1 cellular context compared by ENCODE assay signal in the genomic region with DNA sequence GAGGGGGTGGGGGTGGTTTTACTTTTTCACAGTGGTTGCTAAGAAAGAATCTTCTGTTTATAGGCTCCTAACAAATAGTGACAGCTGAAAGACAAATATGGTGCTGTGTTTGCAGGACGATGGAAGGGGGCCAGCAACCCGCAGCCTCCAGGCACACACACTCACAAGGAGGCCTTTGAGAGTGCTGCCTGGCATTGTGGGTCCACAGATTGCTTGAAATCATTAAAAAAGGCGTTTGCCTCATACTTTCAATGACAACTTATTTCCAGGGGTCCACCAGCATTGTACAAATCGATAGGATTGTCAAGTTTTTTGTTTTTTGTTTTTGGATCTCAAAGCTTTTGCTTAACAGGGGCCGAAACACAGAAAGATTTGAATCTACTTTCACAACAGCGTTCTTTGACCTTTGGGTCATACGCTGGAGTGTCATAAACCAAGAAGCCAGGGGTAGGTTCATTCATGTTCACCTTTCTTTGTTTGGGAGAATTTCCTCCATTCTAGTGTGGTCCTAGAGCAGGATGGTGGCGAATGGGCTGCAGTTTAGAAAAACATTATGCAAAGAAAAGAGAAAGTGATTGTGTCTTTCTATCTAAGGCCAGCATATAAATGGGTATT.
TF ChIP-seq lines count a peak whose summit lies in the region.

No MANE protein-coding gene starts in this region.

TF ChIP-seq in HepG2, 621 proteins besides CTCF, POLR2A, EP300 and RAD21 (continued from another document and continues in another):
- TF ChIP-seq, protein P1, sequence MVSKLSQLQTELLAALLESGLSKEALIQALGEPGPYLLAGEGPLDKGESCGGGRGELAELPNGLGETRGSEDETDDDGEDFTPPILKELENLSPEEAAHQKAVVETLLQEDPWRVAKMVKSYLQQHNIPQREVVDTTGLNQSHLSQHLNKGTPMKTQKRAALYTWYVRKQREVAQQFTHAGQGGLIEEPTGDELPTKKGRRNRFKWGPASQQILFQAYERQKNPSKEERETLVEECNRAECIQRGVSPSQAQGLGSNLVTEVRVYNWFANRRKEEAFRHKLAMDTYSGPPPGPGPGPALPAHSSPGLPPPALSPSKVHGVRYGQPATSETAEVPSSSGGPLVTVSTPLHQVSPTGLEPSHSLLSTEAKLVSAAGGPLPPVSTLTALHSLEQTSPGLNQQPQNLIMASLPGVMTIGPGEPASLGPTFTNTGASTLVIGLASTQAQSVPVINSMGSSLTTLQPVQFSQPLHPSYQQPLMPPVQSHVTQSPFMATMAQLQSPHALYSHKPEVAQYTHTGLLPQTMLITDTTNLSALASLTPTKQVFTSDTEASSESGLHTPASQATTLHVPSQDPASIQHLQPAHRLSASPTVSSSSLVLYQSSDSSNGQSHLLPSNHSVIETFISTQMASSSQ (IDR thresholded peaks at IDR 0.05; ENCODE audit: low read depth), result no peak
- TF ChIP-seq, protein P1 (CRISPR knock-in tag; IDR thresholded peaks at IDR 0.05; ENCODE audit: borderline replicate concordance), result no peak
- TF ChIP-seq REXO4 (CRISPR knock-in tag; IDR thresholded peaks at IDR 0.05; ENCODE audit: borderline replicate concordance), result no peak
- no peak for TF ChIP-seq MTF2 (CRISPR knock-in tag; IDR thresholded peaks at IDR 0.05; ENCODE audit: borderline replicate concordance)
- no peak for TF ChIP-seq FOXM1 (CRISPR knock-in tag; IDR thresholded peaks at IDR 0.05)
- TF ChIP-seq ZNF121 (CRISPR knock-in tag; IDR thresholded peaks at IDR 0.05), result no peak
- no peak for TF ChIP-seq NFE2 (CRISPR knock-in tag; IDR thresholded peaks at IDR 0.05)
- TF ChIP-seq, protein P2, sequence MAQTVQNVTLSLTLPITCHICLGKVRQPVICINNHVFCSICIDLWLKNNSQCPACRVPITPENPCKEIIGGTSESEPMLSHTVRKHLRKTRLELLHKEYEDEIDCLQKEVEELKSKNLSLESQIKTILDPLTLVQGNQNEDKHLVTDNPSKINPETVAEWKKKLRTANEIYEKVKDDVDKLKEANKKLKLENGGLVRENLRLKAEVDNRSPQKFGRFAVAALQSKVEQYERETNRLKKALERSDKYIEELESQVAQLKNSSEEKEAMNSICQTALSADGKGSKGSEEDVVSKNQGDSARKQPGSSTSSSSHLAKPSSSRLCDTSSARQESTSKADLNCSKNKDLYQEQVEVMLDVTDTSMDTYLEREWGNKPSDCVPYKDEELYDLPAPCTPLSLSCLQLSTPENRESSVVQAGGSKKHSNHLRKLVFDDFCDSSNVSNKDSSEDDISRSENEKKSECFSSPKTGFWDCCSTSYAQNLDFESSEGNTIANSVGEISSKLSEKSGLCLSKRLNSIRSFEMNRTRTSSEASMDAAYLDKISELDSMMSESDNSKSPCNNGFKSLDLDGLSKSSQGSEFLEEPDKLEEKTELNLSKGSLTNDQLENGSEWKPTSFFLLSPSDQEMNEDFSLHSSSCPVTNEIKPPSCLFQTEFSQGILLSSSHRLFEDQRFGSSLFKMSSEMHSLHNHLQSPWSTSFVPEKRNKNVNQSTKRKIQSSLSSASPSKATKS (CRISPR knock-in tag; IDR thresholded peaks at IDR 0.05), result no peak
- 0 out of 2 replicates have a peak, but pooled peaks have one; percentile 33 for TF ChIP-seq HOXD1 (CRISPR knock-in tag; IDR thresholded peaks at IDR 0.05)
- TF ChIP-seq ESRRA (CRISPR knock-in tag; IDR thresholded peaks at IDR 0.05; ENCODE audit: low read depth), result no peak
- no peak; the same call in 1 of the 2 replicates for TF ChIP-seq HNF4G (IDR thresholded peaks at IDR 0.05; ENCODE audit: borderline replicate concordance, low read depth, low read length)
- TF ChIP-seq HNF4G (CRISPR knock-in tag; IDR thresholded peaks at IDR 0.05; ENCODE audit: borderline replicate concordance, low read depth), result no peak
- peak; percentile 61; the same call in 1 of the 2 replicates for TF ChIP-seq FOXO1 (CRISPR knock-in tag; IDR thresholded peaks at IDR 0.05)
- no peak for TF ChIP-seq ZNF737 (CRISPR knock-in tag; IDR thresholded peaks at IDR 0.05; ENCODE audit: borderline replicate concordance)
- TF ChIP-seq NCOR1 (IDR thresholded peaks at IDR 0.05; ENCODE audit: borderline replicate concordance, low read length), result peak; percentile 90
- TF ChIP-seq PAWR (CRISPR knock-in tag; IDR thresholded peaks at IDR 0.05; ENCODE audit: borderline replicate concordance), result no peak
- TF ChIP-seq ZNF496 (CRISPR knock-in tag; IDR thresholded peaks at IDR 0.05; ENCODE audit: insufficient replicate concordance), result no peak
- no peak for TF ChIP-seq FOXC1 (CRISPR knock-in tag; IDR thresholded peaks at IDR 0.05; ENCODE audit: borderline replicate concordance)
- TF ChIP-seq, protein P3, sequence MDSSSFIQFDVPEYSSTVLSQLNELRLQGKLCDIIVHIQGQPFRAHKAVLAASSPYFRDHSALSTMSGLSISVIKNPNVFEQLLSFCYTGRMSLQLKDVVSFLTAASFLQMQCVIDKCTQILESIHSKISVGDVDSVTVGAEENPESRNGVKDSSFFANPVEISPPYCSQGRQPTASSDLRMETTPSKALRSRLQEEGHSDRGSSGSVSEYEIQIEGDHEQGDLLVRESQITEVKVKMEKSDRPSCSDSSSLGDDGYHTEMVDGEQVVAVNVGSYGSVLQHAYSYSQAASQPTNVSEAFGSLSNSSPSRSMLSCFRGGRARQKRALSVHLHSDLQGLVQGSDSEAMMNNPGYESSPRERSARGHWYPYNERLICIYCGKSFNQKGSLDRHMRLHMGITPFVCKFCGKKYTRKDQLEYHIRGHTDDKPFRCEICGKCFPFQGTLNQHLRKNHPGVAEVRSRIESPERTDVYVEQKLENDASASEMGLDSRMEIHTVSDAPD (CRISPR knock-in tag; IDR thresholded peaks at IDR 0.05), result 0 out of 2 replicates have a peak, but pooled peaks have one; percentile 56
- TF ChIP-seq, protein P4, sequence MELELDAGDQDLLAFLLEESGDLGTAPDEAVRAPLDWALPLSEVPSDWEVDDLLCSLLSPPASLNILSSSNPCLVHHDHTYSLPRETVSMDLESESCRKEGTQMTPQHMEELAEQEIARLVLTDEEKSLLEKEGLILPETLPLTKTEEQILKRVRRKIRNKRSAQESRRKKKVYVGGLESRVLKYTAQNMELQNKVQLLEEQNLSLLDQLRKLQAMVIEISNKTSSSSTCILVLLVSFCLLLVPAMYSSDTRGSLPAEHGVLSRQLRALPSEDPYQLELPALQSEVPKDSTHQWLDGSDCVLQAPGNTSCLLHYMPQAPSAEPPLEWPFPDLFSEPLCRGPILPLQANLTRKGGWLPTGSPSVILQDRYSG (CRISPR knock-in tag; IDR thresholded peaks at IDR 0.05), result no peak
- TF ChIP-seq RFX3 (CRISPR knock-in tag; IDR thresholded peaks at IDR 0.05), result peak; percentile 51; the same call in 1 of the 2 replicates
- TF ChIP-seq XRCC5 (optimal IDR thresholded peaks at IDR 0.05; ENCODE audit: low read length), result peak; percentile 9
- TF ChIP-seq ZNF7 (CRISPR knock-in tag; IDR thresholded peaks at IDR 0.05), result no peak
- TF ChIP-seq ZNF552 (CRISPR knock-in tag; IDR thresholded peaks at IDR 0.05; ENCODE audit: borderline replicate concordance), result no peak
- TF ChIP-seq ZNF180 (CRISPR knock-in tag; IDR thresholded peaks at IDR 0.05; ENCODE audit: borderline replicate concordance, low read depth), result no peak
- TF ChIP-seq, protein P5, sequence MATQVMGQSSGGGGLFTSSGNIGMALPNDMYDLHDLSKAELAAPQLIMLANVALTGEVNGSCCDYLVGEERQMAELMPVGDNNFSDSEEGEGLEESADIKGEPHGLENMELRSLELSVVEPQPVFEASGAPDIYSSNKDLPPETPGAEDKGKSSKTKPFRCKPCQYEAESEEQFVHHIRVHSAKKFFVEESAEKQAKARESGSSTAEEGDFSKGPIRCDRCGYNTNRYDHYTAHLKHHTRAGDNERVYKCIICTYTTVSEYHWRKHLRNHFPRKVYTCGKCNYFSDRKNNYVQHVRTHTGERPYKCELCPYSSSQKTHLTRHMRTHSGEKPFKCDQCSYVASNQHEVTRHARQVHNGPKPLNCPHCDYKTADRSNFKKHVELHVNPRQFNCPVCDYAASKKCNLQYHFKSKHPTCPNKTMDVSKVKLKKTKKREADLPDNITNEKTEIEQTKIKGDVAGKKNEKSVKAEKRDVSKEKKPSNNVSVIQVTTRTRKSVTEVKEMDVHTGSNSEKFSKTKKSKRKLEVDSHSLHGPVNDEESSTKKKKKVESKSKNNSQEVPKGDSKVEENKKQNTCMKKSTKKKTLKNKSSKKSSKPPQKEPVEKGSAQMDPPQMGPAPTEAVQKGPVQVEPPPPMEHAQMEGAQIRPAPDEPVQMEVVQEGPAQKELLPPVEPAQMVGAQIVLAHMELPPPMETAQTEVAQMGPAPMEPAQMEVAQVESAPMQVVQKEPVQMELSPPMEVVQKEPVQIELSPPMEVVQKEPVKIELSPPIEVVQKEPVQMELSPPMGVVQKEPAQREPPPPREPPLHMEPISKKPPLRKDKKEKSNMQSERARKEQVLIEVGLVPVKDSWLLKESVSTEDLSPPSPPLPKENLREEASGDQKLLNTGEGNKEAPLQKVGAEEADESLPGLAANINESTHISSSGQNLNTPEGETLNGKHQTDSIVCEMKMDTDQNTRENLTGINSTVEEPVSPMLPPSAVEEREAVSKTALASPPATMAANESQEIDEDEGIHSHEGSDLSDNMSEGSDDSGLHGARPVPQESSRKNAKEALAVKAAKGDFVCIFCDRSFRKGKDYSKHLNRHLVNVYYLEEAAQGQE (IDR thresholded peaks at IDR 0.05; ENCODE audit: borderline replicate concordance in 1 of 2, low read depth in 1 of 2, low read length in 2 of 2), result no peak; a peak in 1 of 4 replicates
- TF ChIP-seq RBAK (CRISPR knock-in tag; IDR thresholded peaks at IDR 0.05), result no peak
- no peak for TF ChIP-seq ZBTB1 (CRISPR knock-in tag; IDR thresholded peaks at IDR 0.05; ENCODE audit: borderline replicate concordance)
- no peak for TF ChIP-seq ZFAT (CRISPR knock-in tag; conservative IDR thresholded peaks at IDR 0.05)
- TF ChIP-seq ZNF788 (CRISPR knock-in tag; IDR thresholded peaks at IDR 0.05; ENCODE audit: borderline replicate concordance), result no peak
- no peak for TF ChIP-seq SOX13 (IDR thresholded peaks at IDR 0.05)
- TF ChIP-seq SOX13 (CRISPR knock-in tag; conservative IDR thresholded peaks at IDR 0.05 in 1 of 2, IDR thresholded peaks at IDR 0.05 in 1 of 2), result peak in 1 of 2 experiments; percentile 60; a peak in 2 of 4 replicates
- no peak; the same call in 1 of the 2 replicates for TF ChIP-seq CHD4 (IDR thresholded peaks at IDR 0.05; ENCODE audit: borderline replicate concordance, low read length)
- TF ChIP-seq, protein P6, sequence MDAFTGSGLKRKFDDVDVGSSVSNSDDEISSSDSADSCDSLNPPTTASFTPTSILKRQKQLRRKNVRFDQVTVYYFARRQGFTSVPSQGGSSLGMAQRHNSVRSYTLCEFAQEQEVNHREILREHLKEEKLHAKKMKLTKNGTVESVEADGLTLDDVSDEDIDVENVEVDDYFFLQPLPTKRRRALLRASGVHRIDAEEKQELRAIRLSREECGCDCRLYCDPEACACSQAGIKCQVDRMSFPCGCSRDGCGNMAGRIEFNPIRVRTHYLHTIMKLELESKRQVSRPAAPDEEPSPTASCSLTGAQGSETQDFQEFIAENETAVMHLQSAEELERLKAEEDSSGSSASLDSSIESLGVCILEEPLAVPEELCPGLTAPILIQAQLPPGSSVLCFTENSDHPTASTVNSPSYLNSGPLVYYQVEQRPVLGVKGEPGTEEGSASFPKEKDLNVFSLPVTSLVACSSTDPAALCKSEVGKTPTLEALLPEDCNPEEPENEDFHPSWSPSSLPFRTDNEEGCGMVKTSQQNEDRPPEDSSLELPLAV (CRISPR knock-in tag; conservative IDR thresholded peaks at IDR 0.05; ENCODE audit: low read depth), result no peak
- TF ChIP-seq, protein P7, sequence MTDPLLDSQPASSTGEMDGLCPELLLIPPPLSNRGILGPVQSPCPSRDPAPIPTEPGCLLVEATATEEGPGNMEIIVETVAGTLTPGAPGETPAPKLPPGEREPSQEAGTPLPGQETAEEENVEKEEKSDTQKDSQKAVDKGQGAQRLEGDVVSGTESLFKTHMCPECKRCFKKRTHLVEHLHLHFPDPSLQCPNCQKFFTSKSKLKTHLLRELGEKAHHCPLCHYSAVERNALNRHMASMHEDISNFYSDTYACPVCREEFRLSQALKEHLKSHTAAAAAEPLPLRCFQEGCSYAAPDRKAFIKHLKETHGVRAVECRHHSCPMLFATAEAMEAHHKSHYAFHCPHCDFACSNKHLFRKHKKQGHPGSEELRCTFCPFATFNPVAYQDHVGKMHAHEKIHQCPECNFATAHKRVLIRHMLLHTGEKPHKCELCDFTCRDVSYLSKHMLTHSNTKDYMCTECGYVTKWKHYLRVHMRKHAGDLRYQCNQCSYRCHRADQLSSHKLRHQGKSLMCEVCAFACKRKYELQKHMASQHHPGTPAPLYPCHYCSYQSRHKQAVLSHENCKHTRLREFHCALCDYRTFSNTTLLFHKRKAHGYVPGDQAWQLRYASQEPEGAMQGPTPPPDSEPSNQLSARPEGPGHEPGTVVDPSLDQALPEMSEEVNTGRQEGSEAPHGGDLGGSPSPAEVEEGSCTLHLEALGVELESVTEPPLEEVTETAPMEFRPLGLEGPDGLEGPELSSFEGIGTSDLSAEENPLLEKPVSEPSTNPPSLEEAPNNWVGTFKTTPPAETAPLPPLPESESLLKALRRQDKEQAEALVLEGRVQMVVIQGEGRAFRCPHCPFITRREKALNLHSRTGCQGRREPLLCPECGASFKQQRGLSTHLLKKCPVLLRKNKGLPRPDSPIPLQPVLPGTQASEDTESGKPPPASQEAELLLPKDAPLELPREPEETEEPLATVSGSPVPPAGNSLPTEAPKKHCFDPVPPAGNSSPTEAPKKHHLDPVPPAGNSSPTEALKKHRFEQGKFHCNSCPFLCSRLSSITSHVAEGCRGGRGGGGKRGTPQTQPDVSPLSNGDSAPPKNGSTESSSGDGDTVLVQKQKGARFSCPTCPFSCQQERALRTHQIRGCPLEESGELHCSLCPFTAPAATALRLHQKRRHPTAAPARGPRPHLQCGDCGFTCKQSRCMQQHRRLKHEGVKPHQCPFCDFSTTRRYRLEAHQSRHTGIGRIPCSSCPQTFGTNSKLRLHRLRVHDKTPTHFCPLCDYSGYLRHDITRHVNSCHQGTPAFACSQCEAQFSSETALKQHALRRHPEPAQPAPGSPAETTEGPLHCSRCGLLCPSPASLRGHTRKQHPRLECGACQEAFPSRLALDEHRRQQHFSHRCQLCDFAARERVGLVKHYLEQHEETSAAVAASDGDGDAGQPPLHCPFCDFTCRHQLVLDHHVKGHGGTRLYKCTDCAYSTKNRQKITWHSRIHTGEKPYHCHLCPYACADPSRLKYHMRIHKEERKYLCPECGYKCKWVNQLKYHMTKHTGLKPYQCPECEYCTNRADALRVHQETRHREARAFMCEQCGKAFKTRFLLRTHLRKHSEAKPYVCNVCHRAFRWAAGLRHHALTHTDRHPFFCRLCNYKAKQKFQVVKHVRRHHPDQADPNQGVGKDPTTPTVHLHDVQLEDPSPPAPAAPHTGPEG (CRISPR knock-in tag; IDR thresholded peaks at IDR 0.05), result no peak
- TF ChIP-seq ZNF577 (CRISPR knock-in tag; IDR thresholded peaks at IDR 0.05; ENCODE audit: borderline replicate concordance, low read depth), result no peak
- TF ChIP-seq DPF2 (CRISPR knock-in tag; IDR thresholded peaks at IDR 0.05; ENCODE audit: borderline replicate concordance, low read depth), result peak; percentile 51; the same call in 1 of the 2 replicates
- no peak for TF ChIP-seq FOSL1 (CRISPR knock-in tag; IDR thresholded peaks at IDR 0.05; ENCODE audit: borderline replicate concordance)
- TF ChIP-seq NFRKB (IDR thresholded peaks at IDR 0.05), result no peak
